In the genomic region with DNA sequence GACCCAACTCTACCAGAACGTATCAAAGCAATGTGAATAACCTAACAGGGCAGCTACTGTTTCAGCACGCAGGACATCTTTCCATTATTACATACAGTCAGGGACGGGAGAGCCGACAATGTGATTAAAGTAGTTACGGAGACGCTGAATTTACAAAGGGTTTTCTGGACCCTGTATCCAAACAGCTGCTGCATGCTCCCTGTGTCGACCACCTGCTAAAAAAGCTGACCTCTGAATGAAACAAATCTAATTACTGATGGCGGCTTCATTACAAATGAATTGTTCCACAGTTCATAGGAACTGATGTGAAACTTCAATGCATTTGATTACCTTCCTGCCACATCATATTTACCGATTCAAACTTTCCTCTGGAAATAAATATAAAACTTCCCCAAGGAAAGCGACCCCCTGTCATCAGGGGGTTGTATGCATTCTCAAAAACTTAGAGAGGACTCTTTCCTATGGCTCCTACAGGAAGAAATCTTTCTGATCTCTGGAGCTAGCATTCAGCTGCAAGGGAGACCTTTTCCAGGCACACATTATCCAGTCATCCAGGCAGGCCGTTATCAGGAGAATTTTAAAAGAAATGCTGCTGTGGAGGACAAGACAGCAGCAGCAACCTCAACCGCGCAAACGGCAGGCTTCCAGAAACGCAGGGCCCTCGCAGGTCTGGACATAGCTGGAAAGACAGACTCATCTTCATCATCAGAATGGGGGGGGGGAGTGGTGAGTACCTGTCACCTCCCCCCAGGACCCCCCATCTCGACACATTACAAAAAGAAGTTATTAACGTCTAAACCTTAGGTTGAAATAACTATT, we compare ENCODE assay signal across 9 cellular contexts. TPM values are rescaled to one million over a fixed set of nuclear protein-coding genes. Genes with fewer than 3 reads are reported as not detected.
DNase-seq lines count a peak whose midpoint lies in the region; ATAC-seq and TF ChIP-seq lines count a peak whose summit lies in the region.
"Had no signal": no experiment of that assay in that cellular context is flagged by ENCODE, and none has a peak within 500 bp of the region (broad histone marks: within the 10 kb centered on the region; RNA-seq: fewer than 3 reads in every experiment).

No MANE protein-coding gene starts in this region.

- H3K27ac ChIP-seq in right atrium auricular region (peak overlapping the region; percentile 1 to 83), cingulate gyrus (ENCODE audit: low read depth, low read length) (peak overlapping the region; percentile 33), uterus (peak overlapping the region; percentile 66 to 88)
- H3K27ac ChIP-seq: KMS-11 had no signal

- no peak for TF ChIP-seq POLR2A in uterus (IDR thresholded peaks at IDR 0.05)

- H3K27me3 ChIP-seq in right atrium auricular region: no peaks in the 10 kb centered on the region
- H3K27me3 ChIP-seq in mucosa of stomach (ENCODE audit: control insufficient read depth, insufficient read depth, low read length): no peaks in the 10 kb centered on the region
- H3K27me3 ChIP-seq in uterus: no peaks in the 10 kb centered on the region

- CTCF ChIA-PET in activated CD8-positive, alpha-beta T cell treated with anti-CD3 and anti-CD28 coated beads, Interleukin-2, amount 10 ng/mL, durations not matched to agents 7 days and 5 days (lab: Charles Lee): no interaction called here

- peaks cover 47% of the 10 kb centered on the region for H3K27me3 Mint-ChIP-seq in activated CD8-positive, alpha-beta T cell treated with anti-CD3 and anti-CD28 coated beads, Interleukin-2, amount 10 ng/mL, durations not matched to agents 7 days and 5 days (ENCODE audit: low read depth)

- no peaks in the 10 kb centered on the region for H3K36me3 Mint-ChIP-seq in activated CD8-positive, alpha-beta T cell treated with anti-CD3 and anti-CD28 coated beads, Interleukin-2, amount 10 ng/mL, durations not matched to agents 7 days and 5 days (ENCODE audit: low read depth)

- no peak for ATAC-seq in Right ventricle myocardium inferior
- no peak for ATAC-seq in activated CD8-positive, alpha-beta T cell treated with anti-CD3 and anti-CD28 coated beads, Interleukin-2, amount 10 ng/mL, durations not matched to agents 7 days and 5 days

- peak overlapping the region; percentile 93 for H3K9ac ChIP-seq in mucosa of stomach (ENCODE audit: low read length)
- H3K9ac ChIP-seq: KMS-11 had no signal

- H3K4me1 ChIP-seq in right atrium auricular region: peaks cover 0 to 32% of the 10 kb centered on the region in 2 donors
- peaks cover 38% of the 10 kb centered on the region for H3K4me1 ChIP-seq in mucosa of stomach (ENCODE audit: control insufficient read depth, insufficient read depth, low read length)
- peaks cover 0 to 8% of the 10 kb centered on the region in 2 donors for H3K4me1 ChIP-seq in uterus

- peaks cover 18% of the 10 kb centered on the region for H3K4me1 Mint-ChIP-seq in activated CD8-positive, alpha-beta T cell treated with anti-CD3 and anti-CD28 coated beads, Interleukin-2, amount 10 ng/mL, durations not matched to agents 7 days and 5 days (ENCODE audit: low read depth)

- H3K9me3 ChIP-seq in right atrium auricular region (no peaks in the 10 kb centered on the region), mucosa of stomach (ENCODE audit: control insufficient read depth, low read length) (no peaks in the 10 kb centered on the region), uterus (no peaks in the 10 kb centered on the region)

- DNase-seq in right atrium auricular region (ENCODE audit: low spot score) (no peak), Right ventricle myocardium inferior (ENCODE audit: missing footprints) (no peak), uterus (peak in 1 of 2 donors; percentile 27), GM10266 (ENCODE audit: extremely low spot score) (no peak), HCEC 1CT (no peak)
- DNase-seq in activated CD8-positive, alpha-beta T cell treated with anti-CD3 and anti-CD28 coated beads, Interleukin-2, amount 10 ng/mL, durations not matched to agents 7 days and 5 days: no peak

- H3K9me3 Mint-ChIP-seq in activated CD8-positive, alpha-beta T cell treated with anti-CD3 and anti-CD28 coated beads, Interleukin-2, amount 10 ng/mL, durations not matched to agents 7 days and 5 days (ENCODE audit: insufficient read depth): no peaks in the 10 kb centered on the region

- TF ChIP-seq CTCF in right atrium auricular region (IDR thresholded peaks at IDR 0.05): no peak
- TF ChIP-seq CTCF in uterus (IDR thresholded peaks at IDR 0.05): no peak
- no peak for TF ChIP-seq CTCF in GM10266 (IDR thresholded peaks at IDR 0.05; ENCODE audit: control insufficient read depth, insufficient read depth, low read depth, missing control alignments)

- H3K4me3 Mint-ChIP-seq in activated CD8-positive, alpha-beta T cell treated with anti-CD3 and anti-CD28 coated beads, Interleukin-2, amount 10 ng/mL, durations not matched to agents 7 days and 5 days: no peak overlapping the region

- H3K27ac Mint-ChIP-seq in activated CD8-positive, alpha-beta T cell treated with anti-CD3 and anti-CD28 coated beads, Interleukin-2, amount 10 ng/mL, durations not matched to agents 7 days and 5 days: no peak overlapping the region

- intact Hi-C loops in Right ventricle myocardium inferior (cut with DNase I) (loop anchor here (2.0 to 10.0 kb wide), 6 partner anchors 40 to 1748 kb away; no protein-coding TSS in a partner anchor), uterus (cut with DNase I; ENCODE audit: low total_unique reads) (no loop called here)

- H3K36me3 ChIP-seq in right atrium auricular region: no peaks in the 10 kb centered on the region
- no peaks in the 10 kb centered on the region for H3K36me3 ChIP-seq in mucosa of stomach (ENCODE audit: control insufficient read depth, insufficient read depth, low read length)
- H3K36me3 ChIP-seq in uterus: no peaks in the 10 kb centered on the region

- H3K4me3 ChIP-seq in right atrium auricular region (peak overlapping the region; percentile 4 to 72), mucosa of stomach (ENCODE audit: low read length) (peak overlapping the region; percentile 62), uterus (peak overlapping the region; percentile 8 to 58)

- POLR2A ChIA-PET in activated CD8-positive, alpha-beta T cell treated with anti-CD3 and anti-CD28 coated beads, Interleukin-2, amount 10 ng/mL, durations not matched to agents 7 days and 5 days (lab: Charles Lee): no interaction called here

RNA-seq across cellular contexts. Expression of gene EFNB2, which starts 3.1 kb away (rescaled TPM):
- total RNA-seq in right atrium auricular region (10 to 100 TPM; 15.5 to 17.4 TPM), Right ventricle myocardium inferior (9.6 TPM), uterus (10 to 100 TPM in 3 of 4 donors, 1 to 10 TPM in 1; 8.8 to 65.3 (median 22.7) TPM)
- total RNA-seq in activated CD8-positive, alpha-beta T cell treated with anti-CD3 and anti-CD28 coated beads, Interleukin-2, amount 10 ng/mL, durations not matched to agents 7 days and 5 days: under 1 TPM; 0.08 to 0.16 TPM

RNA-seq across cellular contexts. Expression of gene ARGLU1, which starts 35.6 kb away (rescaled TPM):
- 10 to 100 TPM; 26.1 to 39.9 TPM for total RNA-seq in right atrium auricular region
- 26.0 TPM for total RNA-seq in Right ventricle myocardium inferior
- 100 to 1,000 TPM in 3 of 4 donors, 10 to 100 TPM in 1; 91.5 to 162 (median 135) TPM for total RNA-seq in uterus
- 10 to 100 TPM; 86.6 to 97.0 TPM for total RNA-seq in activated CD8-positive, alpha-beta T cell treated with anti-CD3 and anti-CD28 coated beads, Interleukin-2, amount 10 ng/mL, durations not matched to agents 7 days and 5 days
